In the genomic region with DNA sequence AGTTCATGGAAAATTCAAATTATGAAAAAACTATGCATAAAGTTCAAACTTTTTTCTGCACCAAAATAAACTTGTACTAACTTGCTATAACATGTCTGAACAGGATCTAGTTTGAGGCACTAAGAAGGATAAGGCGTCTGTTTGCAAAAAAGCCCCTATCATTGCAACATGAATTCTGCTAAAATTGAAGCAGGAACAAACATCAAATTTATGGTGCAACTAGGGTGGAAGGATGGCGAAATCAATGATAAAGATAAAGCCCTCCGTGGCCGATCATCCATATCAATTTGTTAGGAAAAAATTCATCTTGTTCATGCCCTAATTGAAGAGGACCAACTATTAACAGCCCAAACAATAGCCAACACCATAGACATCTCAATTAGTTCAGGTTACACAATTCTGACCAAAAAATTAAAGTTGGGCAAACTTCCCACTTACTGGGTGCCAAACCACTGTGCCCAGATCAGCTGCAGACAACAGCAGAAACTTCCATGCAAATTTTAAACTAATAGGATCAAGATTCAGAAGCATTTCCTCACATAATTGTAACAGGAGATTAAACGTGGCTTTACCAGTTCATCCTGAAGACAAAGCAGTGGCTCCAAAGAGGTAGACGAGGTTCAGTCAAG, we compare ENCODE assay signal across 1 cellular context.
TF ChIP-seq lines count a peak whose summit lies in the region.

No MANE protein-coding gene starts in this region.

TF ChIP-seq in GM23338, 12 proteins besides CTCF, POLR2A, EP300 and RAD21:
- TF ChIP-seq, protein P1, sequence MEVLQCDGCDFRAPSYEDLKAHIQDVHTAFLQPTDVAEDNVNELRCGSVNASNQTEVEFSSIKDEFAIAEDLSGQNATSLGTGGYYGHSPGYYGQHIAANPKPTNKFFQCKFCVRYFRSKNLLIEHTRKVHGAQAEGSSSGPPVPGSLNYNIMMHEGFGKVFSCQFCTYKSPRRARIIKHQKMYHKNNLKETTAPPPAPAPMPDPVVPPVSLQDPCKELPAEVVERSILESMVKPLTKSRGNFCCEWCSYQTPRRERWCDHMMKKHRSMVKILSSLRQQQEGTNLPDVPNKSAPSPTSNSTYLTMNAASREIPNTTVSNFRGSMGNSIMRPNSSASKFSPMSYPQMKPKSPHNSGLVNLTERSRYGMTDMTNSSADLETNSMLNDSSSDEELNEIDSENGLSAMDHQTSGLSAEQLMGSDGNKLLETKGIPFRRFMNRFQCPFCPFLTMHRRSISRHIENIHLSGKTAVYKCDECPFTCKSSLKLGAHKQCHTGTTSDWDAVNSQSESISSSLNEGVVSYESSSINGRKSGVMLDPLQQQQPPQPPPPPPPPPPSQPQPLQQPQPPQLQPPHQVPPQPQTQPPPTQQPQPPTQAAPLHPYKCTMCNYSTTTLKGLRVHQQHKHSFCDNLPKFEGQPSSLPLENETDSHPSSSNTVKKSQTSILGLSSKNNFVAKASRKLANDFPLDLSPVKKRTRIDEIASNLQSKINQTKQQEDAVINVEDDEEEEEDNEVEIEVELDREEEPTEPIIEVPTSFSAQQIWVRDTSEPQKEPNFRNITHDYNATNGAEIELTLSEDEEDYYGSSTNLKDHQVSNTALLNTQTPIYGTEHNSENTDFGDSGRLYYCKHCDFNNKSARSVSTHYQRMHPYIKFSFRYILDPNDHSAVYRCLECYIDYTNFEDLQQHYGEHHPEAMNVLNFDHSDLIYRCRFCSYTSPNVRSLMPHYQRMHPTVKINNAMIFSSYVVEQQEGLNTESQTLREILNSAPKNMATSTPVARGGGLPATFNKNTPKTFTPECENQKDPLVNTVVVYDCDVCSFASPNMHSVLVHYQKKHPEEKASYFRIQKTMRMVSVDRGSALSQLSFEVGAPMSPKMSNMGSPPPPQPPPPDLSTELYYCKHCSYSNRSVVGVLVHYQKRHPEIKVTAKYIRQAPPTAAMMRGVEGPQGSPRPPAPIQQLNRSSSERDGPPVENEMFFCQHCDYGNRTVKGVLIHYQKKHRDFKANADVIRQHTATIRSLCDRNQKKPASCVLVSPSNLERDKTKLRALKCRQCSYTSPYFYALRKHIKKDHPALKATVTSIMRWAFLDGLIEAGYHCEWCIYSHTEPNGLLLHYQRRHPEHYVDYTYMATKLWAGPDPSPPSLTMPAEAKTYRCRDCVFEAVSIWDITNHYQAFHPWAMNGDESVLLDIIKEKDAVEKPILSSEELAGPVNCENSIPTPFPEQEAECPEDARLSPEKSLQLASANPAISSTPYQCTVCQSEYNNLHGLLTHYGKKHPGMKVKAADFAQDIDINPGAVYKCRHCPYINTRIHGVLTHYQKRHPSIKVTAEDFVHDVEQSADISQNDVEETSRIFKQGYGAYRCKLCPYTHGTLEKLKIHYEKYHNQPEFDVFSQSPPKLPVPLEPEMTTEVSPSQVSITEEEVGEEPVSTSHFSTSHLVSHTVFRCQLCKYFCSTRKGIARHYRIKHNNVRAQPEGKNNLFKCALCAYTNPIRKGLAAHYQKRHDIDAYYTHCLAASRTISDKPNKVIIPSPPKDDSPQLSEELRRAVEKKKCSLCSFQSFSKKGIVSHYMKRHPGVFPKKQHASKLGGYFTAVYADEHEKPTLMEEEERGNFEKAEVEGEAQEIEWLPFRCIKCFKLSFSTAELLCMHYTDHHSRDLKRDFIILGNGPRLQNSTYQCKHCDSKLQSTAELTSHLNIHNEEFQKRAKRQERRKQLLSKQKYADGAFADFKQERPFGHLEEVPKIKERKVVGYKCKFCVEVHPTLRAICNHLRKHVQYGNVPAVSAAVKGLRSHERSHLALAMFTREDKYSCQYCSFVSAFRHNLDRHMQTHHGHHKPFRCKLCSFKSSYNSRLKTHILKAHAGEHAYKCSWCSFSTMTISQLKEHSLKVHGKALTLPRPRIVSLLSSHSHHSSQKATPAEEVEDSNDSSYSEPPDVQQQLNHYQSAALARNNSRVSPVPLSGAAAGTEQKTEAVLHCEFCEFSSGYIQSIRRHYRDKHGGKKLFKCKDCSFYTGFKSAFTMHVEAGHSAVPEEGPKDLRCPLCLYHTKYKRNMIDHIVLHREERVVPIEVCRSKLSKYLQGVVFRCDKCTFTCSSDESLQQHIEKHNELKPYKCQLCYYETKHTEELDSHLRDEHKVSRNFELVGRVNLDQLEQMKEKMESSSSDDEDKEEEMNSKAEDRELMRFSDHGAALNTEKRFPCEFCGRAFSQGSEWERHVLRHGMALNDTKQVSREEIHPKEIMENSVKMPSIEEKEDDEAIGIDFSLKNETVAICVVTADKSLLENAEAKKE (CRISPR knock-in tag; IDR thresholded peaks at IDR 0.05), result no peak
- TF ChIP-seq, protein P2, sequence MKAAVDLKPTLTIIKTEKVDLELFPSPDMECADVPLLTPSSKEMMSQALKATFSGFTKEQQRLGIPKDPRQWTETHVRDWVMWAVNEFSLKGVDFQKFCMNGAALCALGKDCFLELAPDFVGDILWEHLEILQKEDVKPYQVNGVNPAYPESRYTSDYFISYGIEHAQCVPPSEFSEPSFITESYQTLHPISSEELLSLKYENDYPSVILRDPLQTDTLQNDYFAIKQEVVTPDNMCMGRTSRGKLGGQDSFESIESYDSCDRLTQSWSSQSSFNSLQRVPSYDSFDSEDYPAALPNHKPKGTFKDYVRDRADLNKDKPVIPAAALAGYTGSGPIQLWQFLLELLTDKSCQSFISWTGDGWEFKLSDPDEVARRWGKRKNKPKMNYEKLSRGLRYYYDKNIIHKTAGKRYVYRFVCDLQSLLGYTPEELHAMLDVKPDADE (IDR thresholded peaks at IDR 0.05), result no peak
- TF ChIP-seq STAT1 (IDR thresholded peaks at IDR 0.05; ENCODE audit: unreplicated experiment), result no peak
- TF ChIP-seq EZH2phosphoT487 (IDR thresholded peaks at IDR 0.05; ENCODE audit: unreplicated experiment), result no peak
- no peak for TF ChIP-seq POLR2AphosphoS5 (IDR thresholded peaks at IDR 0.05; ENCODE audit: low read depth)
- TF ChIP-seq ZNF114 (CRISPR knock-in tag; IDR thresholded peaks at IDR 0.05), result no peak
